1 cellular context compared by ENCODE assay signal in the genomic region with DNA sequence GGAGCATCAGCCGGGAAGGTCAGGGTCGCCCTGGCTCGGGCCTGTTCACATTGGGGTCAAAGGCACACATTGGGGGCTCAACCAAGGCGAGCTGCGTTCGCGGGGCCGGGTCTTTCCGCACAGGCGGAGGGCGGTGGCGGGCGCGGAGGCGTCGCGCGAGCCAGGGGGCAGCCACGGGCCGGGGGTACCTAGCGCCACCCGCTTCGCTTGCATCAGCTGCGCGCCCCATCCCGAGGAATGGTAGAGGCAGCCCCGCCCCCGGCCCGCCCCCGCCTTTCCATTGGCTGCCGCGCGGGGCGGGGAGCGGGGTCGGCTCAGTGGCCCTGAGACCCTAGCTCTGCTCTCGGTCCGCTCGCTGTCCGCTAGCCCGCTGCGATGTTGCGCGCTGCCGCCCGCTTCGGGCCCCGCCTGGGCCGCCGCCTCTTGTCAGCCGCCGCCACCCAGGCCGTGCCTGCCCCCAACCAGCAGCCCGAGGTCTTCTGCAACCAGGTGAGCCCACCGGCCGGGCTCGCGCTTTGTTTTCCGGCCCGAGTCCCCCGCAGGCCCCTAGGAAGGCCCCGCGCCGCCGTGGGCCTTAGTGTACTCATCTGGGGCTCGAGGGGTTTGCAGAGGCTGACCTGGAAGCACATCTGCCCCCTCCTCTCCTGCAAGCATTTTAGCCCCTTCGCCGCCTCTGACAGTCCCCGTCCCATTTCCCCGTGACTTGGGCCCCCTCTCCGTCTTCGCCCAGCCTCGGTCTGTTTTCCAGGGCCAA.
TF ChIP-seq lines count a peak whose summit lies in the region.

A gene (plus strand): TSS at position 326 of the 754 bp plus-strand sequence. CDS start 50 bp downstream, at position 376.

TF ChIP-seq in HepG2, 621 proteins besides CTCF, POLR2A, EP300 and RAD21 (continues in another document):
- TF ChIP-seq CBFB (CRISPR knock-in tag; IDR thresholded peaks at IDR 0.05) (peak; percentile 66; the same call in 1 of the 2 replicates), PCBP1 (IDR thresholded peaks at IDR 0.05; ENCODE audit: borderline replicate concordance, low read depth, low read length) (peak; percentile 76; the same call in 1 of the 2 replicates), MAZ (IDR thresholded peaks at IDR 0.05; ENCODE audit: borderline replicate concordance, low read depth, low read length) (peak; percentile 78; the same call in 1 of the 2 replicates), MAZ (CRISPR knock-in tag; IDR thresholded peaks at IDR 0.05; ENCODE audit: low read depth) (peak; percentile 85; the same call in 1 of the 2 replicates), ZNF766 (CRISPR knock-in tag; IDR thresholded peaks at IDR 0.05; ENCODE audit: borderline replicate concordance) (no peak), EED (CRISPR knock-in tag; IDR thresholded peaks at IDR 0.05) (peak; percentile 56; the same call in 1 of the 2 replicates), SPEN (CRISPR knock-in tag; IDR thresholded peaks at IDR 0.05; ENCODE audit: low read depth) (peak; percentile 20; the same call in 1 of the 2 replicates), MBD4 (IDR thresholded peaks at IDR 0.05; ENCODE audit: borderline replicate concordance, low read length) (no peak), DR1 (CRISPR knock-in tag; IDR thresholded peaks at IDR 0.05) (peak; percentile 65; the same call in 1 of the 2 replicates), GATAD2A (CRISPR knock-in tag; IDR thresholded peaks at IDR 0.05) (0 out of 2 replicates have a peak, but pooled peaks have one; percentile 12), KLF16 (CRISPR knock-in tag; IDR thresholded peaks at IDR 0.05) (peak in 1 of 2 experiments; percentile 69; a peak in 2 of 4 replicates), FOXO1 (CRISPR knock-in tag; IDR thresholded peaks at IDR 0.05) (peak; percentile 17), ZNF234 (CRISPR knock-in tag; conservative IDR thresholded peaks at IDR 0.05) (no peak), MAF1 (CRISPR knock-in tag; IDR thresholded peaks at IDR 0.05; ENCODE audit: borderline replicate concordance) (peak; percentile 89; the same call in 1 of the 2 replicates), SRY (CRISPR knock-in tag; IDR thresholded peaks at IDR 0.05) (peak; percentile 79; the same call in 1 of the 2 replicates), BORCS8-MEF2B (CRISPR knock-in tag; IDR thresholded peaks at IDR 0.05) (peak; percentile 23), ZNF225 (CRISPR knock-in tag; IDR thresholded peaks at IDR 0.05) (peak; percentile 27; the same call in 1 of the 2 replicates), ZNF792 (CRISPR knock-in tag; IDR thresholded peaks at IDR 0.05) (peak; percentile 64; the same call in 1 of the 2 replicates), TAF1 (CRISPR knock-in tag; IDR thresholded peaks at IDR 0.05) (peak; percentile 94), HNRNPH1 (optimal IDR thresholded peaks at IDR 0.05; ENCODE audit: low read depth, low read length) (no peak), SALL1 (CRISPR knock-in tag; IDR thresholded peaks at IDR 0.05) (peak; percentile 55; the same call in 1 of the 2 replicates), ZNF83 (CRISPR knock-in tag; IDR thresholded peaks at IDR 0.05; ENCODE audit: borderline replicate concordance) (no peak; the same call in 1 of the 2 replicates), ZNF749 (CRISPR knock-in tag; IDR thresholded peaks at IDR 0.05; ENCODE audit: borderline replicate concordance) (peak; percentile 35; the same call in 1 of the 2 replicates), KMT2B (CRISPR knock-in tag; IDR thresholded peaks at IDR 0.05) (peak; percentile 56), GABPB1 (CRISPR knock-in tag; IDR thresholded peaks at IDR 0.05) (peak; percentile 78)
- TF ChIP-seq, protein P1, sequence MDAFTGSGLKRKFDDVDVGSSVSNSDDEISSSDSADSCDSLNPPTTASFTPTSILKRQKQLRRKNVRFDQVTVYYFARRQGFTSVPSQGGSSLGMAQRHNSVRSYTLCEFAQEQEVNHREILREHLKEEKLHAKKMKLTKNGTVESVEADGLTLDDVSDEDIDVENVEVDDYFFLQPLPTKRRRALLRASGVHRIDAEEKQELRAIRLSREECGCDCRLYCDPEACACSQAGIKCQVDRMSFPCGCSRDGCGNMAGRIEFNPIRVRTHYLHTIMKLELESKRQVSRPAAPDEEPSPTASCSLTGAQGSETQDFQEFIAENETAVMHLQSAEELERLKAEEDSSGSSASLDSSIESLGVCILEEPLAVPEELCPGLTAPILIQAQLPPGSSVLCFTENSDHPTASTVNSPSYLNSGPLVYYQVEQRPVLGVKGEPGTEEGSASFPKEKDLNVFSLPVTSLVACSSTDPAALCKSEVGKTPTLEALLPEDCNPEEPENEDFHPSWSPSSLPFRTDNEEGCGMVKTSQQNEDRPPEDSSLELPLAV (CRISPR knock-in tag; conservative IDR thresholded peaks at IDR 0.05; ENCODE audit: low read depth) = no peak
- TF ChIP-seq, protein P2, sequence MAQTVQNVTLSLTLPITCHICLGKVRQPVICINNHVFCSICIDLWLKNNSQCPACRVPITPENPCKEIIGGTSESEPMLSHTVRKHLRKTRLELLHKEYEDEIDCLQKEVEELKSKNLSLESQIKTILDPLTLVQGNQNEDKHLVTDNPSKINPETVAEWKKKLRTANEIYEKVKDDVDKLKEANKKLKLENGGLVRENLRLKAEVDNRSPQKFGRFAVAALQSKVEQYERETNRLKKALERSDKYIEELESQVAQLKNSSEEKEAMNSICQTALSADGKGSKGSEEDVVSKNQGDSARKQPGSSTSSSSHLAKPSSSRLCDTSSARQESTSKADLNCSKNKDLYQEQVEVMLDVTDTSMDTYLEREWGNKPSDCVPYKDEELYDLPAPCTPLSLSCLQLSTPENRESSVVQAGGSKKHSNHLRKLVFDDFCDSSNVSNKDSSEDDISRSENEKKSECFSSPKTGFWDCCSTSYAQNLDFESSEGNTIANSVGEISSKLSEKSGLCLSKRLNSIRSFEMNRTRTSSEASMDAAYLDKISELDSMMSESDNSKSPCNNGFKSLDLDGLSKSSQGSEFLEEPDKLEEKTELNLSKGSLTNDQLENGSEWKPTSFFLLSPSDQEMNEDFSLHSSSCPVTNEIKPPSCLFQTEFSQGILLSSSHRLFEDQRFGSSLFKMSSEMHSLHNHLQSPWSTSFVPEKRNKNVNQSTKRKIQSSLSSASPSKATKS (CRISPR knock-in tag; IDR thresholded peaks at IDR 0.05) = no peak
- TF ChIP-seq, protein P3, sequence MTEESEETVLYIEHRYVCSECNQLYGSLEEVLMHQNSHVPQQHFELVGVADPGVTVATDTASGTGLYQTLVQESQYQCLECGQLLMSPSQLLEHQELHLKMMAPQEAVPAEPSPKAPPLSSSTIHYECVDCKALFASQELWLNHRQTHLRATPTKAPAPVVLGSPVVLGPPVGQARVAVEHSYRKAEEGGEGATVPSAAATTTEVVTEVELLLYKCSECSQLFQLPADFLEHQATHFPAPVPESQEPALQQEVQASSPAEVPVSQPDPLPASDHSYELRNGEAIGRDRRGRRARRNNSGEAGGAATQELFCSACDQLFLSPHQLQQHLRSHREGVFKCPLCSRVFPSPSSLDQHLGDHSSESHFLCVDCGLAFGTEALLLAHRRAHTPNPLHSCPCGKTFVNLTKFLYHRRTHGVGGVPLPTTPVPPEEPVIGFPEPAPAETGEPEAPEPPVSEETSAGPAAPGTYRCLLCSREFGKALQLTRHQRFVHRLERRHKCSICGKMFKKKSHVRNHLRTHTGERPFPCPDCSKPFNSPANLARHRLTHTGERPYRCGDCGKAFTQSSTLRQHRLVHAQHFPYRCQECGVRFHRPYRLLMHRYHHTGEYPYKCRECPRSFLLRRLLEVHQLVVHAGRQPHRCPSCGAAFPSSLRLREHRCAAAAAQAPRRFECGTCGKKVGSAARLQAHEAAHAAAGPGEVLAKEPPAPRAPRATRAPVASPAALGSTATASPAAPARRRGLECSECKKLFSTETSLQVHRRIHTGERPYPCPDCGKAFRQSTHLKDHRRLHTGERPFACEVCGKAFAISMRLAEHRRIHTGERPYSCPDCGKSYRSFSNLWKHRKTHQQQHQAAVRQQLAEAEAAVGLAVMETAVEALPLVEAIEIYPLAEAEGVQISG (CRISPR knock-in tag; IDR thresholded peaks at IDR 0.05) = peak; percentile 61
- TF ChIP-seq, protein P4, sequence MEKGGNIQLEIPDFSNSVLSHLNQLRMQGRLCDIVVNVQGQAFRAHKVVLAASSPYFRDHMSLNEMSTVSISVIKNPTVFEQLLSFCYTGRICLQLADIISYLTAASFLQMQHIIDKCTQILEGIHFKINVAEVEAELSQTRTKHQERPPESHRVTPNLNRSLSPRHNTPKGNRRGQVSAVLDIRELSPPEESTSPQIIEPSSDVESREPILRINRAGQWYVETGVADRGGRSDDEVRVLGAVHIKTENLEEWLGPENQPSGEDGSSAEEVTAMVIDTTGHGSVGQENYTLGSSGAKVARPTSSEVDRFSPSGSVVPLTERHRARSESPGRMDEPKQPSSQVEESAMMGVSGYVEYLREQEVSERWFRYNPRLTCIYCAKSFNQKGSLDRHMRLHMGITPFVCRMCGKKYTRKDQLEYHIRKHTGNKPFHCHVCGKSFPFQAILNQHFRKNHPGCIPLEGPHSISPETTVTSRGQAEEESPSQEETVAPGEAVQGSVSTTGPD (CRISPR knock-in tag; IDR thresholded peaks at IDR 0.05) = no peak
- TF ChIP-seq, protein P5, sequence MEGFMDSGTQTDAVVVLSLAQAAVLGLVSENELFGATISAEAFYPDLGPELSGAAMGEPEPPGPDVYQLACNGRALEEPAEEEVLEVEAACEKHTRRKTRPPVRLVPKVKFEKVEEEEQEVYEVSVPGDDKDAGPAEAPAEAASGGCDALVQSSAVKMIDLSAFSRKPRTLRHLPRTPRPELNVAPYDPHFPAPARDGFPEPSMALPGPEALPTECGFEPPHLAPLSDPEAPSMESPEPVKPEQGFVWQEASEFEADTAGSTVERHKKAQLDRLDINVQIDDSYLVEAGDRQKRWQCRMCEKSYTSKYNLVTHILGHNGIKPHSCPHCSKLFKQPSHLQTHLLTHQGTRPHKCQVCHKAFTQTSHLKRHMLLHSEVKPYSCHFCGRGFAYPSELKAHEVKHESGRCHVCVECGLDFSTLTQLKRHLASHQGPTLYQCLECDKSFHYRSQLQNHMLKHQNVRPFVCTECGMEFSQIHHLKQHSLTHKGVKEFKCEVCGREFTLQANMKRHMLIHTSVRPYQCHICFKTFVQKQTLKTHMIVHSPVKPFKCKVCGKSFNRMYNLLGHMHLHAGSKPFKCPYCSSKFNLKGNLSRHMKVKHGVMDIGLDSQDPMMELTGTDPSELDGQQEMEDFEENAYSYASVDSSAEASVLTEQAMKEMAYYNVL (CRISPR knock-in tag; IDR thresholded peaks at IDR 0.05; ENCODE audit: borderline replicate concordance) = peak; percentile 71; the same call in 1 of the 2 replicates
- TF ChIP-seq, protein P6, sequence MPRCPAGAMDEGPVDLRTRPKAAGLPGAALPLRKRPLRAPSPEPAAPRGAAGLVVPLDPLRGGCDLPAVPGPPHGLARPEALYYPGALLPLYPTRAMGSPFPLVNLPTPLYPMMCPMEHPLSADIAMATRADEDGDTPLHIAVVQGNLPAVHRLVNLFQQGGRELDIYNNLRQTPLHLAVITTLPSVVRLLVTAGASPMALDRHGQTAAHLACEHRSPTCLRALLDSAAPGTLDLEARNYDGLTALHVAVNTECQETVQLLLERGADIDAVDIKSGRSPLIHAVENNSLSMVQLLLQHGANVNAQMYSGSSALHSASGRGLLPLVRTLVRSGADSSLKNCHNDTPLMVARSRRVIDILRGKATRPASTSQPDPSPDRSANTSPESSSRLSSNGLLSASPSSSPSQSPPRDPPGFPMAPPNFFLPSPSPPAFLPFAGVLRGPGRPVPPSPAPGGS (CRISPR knock-in tag; IDR thresholded peaks at IDR 0.05) = peak; percentile 53; the same call in 1 of the 2 replicates
- TF ChIP-seq, protein P7, sequence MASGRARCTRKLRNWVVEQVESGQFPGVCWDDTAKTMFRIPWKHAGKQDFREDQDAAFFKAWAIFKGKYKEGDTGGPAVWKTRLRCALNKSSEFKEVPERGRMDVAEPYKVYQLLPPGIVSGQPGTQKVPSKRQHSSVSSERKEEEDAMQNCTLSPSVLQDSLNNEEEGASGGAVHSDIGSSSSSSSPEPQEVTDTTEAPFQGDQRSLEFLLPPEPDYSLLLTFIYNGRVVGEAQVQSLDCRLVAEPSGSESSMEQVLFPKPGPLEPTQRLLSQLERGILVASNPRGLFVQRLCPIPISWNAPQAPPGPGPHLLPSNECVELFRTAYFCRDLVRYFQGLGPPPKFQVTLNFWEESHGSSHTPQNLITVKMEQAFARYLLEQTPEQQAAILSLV (CRISPR knock-in tag; IDR thresholded peaks at IDR 0.05; ENCODE audit: borderline replicate concordance) = no peak
- TF ChIP-seq, protein P8, sequence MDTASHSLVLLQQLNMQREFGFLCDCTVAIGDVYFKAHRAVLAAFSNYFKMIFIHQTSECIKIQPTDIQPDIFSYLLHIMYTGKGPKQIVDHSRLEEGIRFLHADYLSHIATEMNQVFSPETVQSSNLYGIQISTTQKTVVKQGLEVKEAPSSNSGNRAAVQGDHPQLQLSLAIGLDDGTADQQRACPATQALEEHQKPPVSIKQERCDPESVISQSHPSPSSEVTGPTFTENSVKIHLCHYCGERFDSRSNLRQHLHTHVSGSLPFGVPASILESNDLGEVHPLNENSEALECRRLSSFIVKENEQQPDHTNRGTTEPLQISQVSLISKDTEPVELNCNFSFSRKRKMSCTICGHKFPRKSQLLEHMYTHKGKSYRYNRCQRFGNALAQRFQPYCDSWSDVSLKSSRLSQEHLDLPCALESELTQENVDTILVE (CRISPR knock-in tag; IDR thresholded peaks at IDR 0.05) = no peak
- TF ChIP-seq, protein P9, sequence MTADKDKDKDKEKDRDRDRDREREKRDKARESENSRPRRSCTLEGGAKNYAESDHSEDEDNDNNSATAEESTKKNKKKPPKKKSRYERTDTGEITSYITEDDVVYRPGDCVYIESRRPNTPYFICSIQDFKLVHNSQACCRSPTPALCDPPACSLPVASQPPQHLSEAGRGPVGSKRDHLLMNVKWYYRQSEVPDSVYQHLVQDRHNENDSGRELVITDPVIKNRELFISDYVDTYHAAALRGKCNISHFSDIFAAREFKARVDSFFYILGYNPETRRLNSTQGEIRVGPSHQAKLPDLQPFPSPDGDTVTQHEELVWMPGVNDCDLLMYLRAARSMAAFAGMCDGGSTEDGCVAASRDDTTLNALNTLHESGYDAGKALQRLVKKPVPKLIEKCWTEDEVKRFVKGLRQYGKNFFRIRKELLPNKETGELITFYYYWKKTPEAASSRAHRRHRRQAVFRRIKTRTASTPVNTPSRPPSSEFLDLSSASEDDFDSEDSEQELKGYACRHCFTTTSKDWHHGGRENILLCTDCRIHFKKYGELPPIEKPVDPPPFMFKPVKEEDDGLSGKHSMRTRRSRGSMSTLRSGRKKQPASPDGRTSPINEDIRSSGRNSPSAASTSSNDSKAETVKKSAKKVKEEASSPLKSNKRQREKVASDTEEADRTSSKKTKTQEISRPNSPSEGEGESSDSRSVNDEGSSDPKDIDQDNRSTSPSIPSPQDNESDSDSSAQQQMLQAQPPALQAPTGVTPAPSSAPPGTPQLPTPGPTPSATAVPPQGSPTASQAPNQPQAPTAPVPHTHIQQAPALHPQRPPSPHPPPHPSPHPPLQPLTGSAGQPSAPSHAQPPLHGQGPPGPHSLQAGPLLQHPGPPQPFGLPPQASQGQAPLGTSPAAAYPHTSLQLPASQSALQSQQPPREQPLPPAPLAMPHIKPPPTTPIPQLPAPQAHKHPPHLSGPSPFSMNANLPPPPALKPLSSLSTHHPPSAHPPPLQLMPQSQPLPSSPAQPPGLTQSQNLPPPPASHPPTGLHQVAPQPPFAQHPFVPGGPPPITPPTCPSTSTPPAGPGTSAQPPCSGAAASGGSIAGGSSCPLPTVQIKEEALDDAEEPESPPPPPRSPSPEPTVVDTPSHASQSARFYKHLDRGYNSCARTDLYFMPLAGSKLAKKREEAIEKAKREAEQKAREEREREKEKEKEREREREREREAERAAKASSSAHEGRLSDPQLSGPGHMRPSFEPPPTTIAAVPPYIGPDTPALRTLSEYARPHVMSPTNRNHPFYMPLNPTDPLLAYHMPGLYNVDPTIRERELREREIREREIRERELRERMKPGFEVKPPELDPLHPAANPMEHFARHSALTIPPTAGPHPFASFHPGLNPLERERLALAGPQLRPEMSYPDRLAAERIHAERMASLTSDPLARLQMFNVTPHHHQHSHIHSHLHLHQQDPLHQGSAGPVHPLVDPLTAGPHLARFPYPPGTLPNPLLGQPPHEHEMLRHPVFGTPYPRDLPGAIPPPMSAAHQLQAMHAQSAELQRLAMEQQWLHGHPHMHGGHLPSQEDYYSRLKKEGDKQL (CRISPR knock-in tag; IDR thresholded peaks at IDR 0.05; ENCODE audit: low read depth) = 0 out of 2 replicates have a peak, but pooled peaks have one; percentile 9
